1 cellular context compared by ENCODE assay signal in the genomic region with DNA sequence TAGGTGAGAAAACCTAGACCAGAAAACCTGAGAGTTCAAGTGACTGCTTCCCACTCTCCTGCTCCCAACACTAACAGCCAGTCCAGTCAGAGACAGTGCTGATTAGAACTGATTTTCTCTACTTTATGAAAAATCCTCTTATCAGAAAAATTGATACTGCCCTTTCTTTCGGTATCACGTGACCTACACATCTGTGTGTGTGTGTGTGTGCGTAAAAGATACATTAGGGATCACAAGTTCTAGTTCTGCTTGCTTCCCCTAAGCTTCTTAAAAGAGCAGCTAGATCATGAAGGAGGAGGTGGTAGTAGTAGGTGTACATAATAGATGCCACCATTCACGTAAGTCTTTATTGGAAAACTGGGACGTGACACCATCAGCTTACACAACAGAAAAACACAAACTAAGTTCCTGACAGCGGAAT.
TF ChIP-seq lines count a peak whose summit lies in the region.

No MANE protein-coding gene starts in this region.

TF ChIP-seq in K562, 482 proteins besides CTCF, POLR2A, EP300 and RAD21 (continued from another document and continues in another):
- TF ChIP-seq SFPQ (IDR thresholded peaks at IDR 0.05; ENCODE audit: low read depth, low read length): no peak
- TF ChIP-seq FOXK2 (conservative IDR thresholded peaks at IDR 0.05 in 1 of 2, IDR thresholded peaks at IDR 0.05 in 1 of 2; ENCODE audit: low read depth in 2 of 2): peak in 1 of 2 experiments; percentile 35; a peak in 1 of 4 replicates
- no peak for TF ChIP-seq ZNF318 (IDR thresholded peaks at IDR 0.05; ENCODE audit: borderline replicate concordance in 1 of 2, low read depth in 1 of 2)
- no peak for TF ChIP-seq TRIM24 (IDR thresholded peaks at IDR 0.05)
- TF ChIP-seq TAF9B (IDR thresholded peaks at IDR 0.05; ENCODE audit: partially characterized antibody): no peak
- TF ChIP-seq STAT6 (CRISPR knock-in tag; IDR thresholded peaks at IDR 0.05): no peak
- TF ChIP-seq U2AF1 (optimal IDR thresholded peaks at IDR 0.05; ENCODE audit: low read depth, low read length): no peak
- TF ChIP-seq MTA2 (IDR thresholded peaks at IDR 0.05; ENCODE audit: low read depth): no peak
- TF ChIP-seq RBM14 (IDR thresholded peaks at IDR 0.05; ENCODE audit: borderline replicate concordance, insufficient read depth, low read depth, low read length): no peak
- no peak for TF ChIP-seq ELK1 (CRISPR knock-in tag; IDR thresholded peaks at IDR 0.05)
- TF ChIP-seq, protein P1, sequence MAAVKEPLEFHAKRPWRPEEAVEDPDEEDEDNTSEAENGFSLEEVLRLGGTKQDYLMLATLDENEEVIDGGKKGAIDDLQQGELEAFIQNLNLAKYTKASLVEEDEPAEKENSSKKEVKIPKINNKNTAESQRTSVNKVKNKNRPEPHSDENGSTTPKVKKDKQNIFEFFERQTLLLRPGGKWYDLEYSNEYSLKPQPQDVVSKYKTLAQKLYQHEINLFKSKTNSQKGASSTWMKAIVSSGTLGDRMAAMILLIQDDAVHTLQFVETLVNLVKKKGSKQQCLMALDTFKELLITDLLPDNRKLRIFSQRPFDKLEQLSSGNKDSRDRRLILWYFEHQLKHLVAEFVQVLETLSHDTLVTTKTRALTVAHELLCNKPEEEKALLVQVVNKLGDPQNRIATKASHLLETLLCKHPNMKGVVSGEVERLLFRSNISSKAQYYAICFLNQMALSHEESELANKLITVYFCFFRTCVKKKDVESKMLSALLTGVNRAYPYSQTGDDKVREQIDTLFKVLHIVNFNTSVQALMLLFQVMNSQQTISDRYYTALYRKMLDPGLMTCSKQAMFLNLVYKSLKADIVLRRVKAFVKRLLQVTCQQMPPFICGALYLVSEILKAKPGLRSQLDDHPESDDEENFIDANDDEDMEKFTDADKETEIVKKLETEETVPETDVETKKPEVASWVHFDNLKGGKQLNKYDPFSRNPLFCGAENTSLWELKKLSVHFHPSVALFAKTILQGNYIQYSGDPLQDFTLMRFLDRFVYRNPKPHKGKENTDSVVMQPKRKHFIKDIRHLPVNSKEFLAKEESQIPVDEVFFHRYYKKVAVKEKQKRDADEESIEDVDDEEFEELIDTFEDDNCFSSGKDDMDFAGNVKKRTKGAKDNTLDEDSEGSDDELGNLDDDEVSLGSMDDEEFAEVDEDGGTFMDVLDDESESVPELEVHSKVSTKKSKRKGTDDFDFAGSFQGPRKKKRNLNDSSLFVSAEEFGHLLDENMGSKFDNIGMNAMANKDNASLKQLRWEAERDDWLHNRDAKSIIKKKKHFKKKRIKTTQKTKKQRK (IDR thresholded peaks at IDR 0.05; ENCODE audit: borderline replicate concordance, low read depth, low read length): no peak
- no peak for TF ChIP-seq ZNF384 (IDR thresholded peaks at IDR 0.05; ENCODE audit: low read depth, low read length)
- TF ChIP-seq XRCC4 (IDR thresholded peaks at IDR 0.05; ENCODE audit: extremely low read depth, insufficient read depth, insufficient read length): no peak
- no peak for TF ChIP-seq ZNF586 (CRISPR knock-in tag; conservative IDR thresholded peaks at IDR 0.05)
- no peak for TF ChIP-seq ETS2 (tag; IDR thresholded peaks at IDR 0.05; ENCODE audit: borderline replicate concordance, poor library complexity, severe bottlenecking)
- TF ChIP-seq ARID1B (IDR thresholded peaks at IDR 0.05): 0 out of 2 replicates have a peak, but pooled peaks have one; percentile 52
- TF ChIP-seq RFX7 (CRISPR knock-in tag; IDR thresholded peaks at IDR 0.05): no peak
- TF ChIP-seq NFE2 (IDR thresholded peaks at IDR 0.05; ENCODE audit: low read depth): no peak
- no peak for TF ChIP-seq PPARD (CRISPR knock-in tag; IDR thresholded peaks at IDR 0.05)
- TF ChIP-seq, protein P2, sequence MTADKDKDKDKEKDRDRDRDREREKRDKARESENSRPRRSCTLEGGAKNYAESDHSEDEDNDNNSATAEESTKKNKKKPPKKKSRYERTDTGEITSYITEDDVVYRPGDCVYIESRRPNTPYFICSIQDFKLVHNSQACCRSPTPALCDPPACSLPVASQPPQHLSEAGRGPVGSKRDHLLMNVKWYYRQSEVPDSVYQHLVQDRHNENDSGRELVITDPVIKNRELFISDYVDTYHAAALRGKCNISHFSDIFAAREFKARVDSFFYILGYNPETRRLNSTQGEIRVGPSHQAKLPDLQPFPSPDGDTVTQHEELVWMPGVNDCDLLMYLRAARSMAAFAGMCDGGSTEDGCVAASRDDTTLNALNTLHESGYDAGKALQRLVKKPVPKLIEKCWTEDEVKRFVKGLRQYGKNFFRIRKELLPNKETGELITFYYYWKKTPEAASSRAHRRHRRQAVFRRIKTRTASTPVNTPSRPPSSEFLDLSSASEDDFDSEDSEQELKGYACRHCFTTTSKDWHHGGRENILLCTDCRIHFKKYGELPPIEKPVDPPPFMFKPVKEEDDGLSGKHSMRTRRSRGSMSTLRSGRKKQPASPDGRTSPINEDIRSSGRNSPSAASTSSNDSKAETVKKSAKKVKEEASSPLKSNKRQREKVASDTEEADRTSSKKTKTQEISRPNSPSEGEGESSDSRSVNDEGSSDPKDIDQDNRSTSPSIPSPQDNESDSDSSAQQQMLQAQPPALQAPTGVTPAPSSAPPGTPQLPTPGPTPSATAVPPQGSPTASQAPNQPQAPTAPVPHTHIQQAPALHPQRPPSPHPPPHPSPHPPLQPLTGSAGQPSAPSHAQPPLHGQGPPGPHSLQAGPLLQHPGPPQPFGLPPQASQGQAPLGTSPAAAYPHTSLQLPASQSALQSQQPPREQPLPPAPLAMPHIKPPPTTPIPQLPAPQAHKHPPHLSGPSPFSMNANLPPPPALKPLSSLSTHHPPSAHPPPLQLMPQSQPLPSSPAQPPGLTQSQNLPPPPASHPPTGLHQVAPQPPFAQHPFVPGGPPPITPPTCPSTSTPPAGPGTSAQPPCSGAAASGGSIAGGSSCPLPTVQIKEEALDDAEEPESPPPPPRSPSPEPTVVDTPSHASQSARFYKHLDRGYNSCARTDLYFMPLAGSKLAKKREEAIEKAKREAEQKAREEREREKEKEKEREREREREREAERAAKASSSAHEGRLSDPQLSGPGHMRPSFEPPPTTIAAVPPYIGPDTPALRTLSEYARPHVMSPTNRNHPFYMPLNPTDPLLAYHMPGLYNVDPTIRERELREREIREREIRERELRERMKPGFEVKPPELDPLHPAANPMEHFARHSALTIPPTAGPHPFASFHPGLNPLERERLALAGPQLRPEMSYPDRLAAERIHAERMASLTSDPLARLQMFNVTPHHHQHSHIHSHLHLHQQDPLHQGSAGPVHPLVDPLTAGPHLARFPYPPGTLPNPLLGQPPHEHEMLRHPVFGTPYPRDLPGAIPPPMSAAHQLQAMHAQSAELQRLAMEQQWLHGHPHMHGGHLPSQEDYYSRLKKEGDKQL (CRISPR knock-in tag; IDR thresholded peaks at IDR 0.05; ENCODE audit: borderline replicate concordance): no peak
- peak; percentile 81 for TF ChIP-seq BHLHE40 (IDR thresholded peaks at IDR 0.05; ENCODE audit: low read length)
- TF ChIP-seq ZNF324 (CRISPR knock-in tag; IDR thresholded peaks at IDR 0.05): no peak
